In genomic region chr1:210597555-210598134, GRCh38 we compare ENCODE assay signal across 8 cellular contexts.
A peak's percentile ranks its signal among the peaks of the same experiment; 100 is the strongest.
DNase-seq lines count a peak whose midpoint lies in the region; ATAC-seq and TF ChIP-seq lines count a peak whose summit lies in the region.

No MANE protein-coding gene starts in this region.

- peak; percentile 88 for ATAC-seq in GM18511 (IDR thresholded peaks at IDR 0.05; ENCODE audit: unreplicated experiment)
- peak; percentile 82 for ATAC-seq in HG02885 (IDR thresholded peaks at IDR 0.05; ENCODE audit: poor library complexity, unreplicated experiment)
- ATAC-seq in SK-N-SH treated with all-trans-retinoic acid at 6 μM for 48 hours, result peak; percentile 98

- H3K27me3 Mint-ChIP-seq in CD4-positive, alpha-beta memory T cell, result no peaks in the 10 kb centered on the region

- no peaks in the 10 kb centered on the region for H3K9me3 ChIP-seq in CD4-positive, alpha-beta memory T cell (ENCODE audit: control insufficient read depth in 1 of 2, low read length in 2 of 2)

- POLR2A ChIA-PET in CD4-positive, alpha-beta memory T cell (lab: Charles Lee; ENCODE audit: partially characterized antibody), result no interaction called here

- peak; percentile 11 for DNase-seq in iPS DF 4.7 (ENCODE audit: extremely low read depth, low spot score)
- no peak for DNase-seq in activated CD4-positive, alpha-beta T cell treated with anti-CD3 and anti-CD28 coated beads, Interleukin-2, amount 50 U/mL, for 48 hours
- DNase-seq in G401 (ENCODE audit: low spot score), result no peak
- DNase-seq in CD4-positive, alpha-beta memory T cell, result no peak
- no peak for DNase-seq in NCI-H2227 treated with DMSO at 0.1 percent for 48 hours (lab: John Stamatoyannopoulos, UW)

- H3K36me3 Mint-ChIP-seq in CD4-positive, alpha-beta memory T cell, result peaks cover 5 to 30% of the 10 kb centered on the region in 2 donors

- H3K4me3 Mint-ChIP-seq in CD4-positive, alpha-beta memory T cell, result no peak overlapping the region

- no peak overlapping the region for H3K4me3 ChIP-seq in CD4-positive, alpha-beta memory T cell (ENCODE audit: low read length in 2 of 2)

- no peaks in the 10 kb centered on the region for H3K4me1 ChIP-seq in CD4-positive, alpha-beta memory T cell (ENCODE audit: insufficient read depth, low read length)

- no peak overlapping the region for H3K27ac ChIP-seq in CD4-positive, alpha-beta memory T cell (ENCODE audit: low read depth, low read length)

- CTCF ChIA-PET in CD4-positive, alpha-beta memory T cell (lab: Charles Lee; ENCODE audit: partially characterized antibody), result no interaction called here

- intact Hi-C loops in CD4-positive, alpha-beta memory T cell (cut with micrococcal nuclease), result no loop called here

- H3K9me3 Mint-ChIP-seq in CD4-positive, alpha-beta memory T cell, result peaks cover 0 to 9% (median 6%) of the 10 kb centered on the region in 8 donors

- H3K27ac Mint-ChIP-seq in CD4-positive, alpha-beta memory T cell, result no peak overlapping the region

- H3K36me3 ChIP-seq in CD4-positive, alpha-beta memory T cell (ENCODE audit: insufficient read depth, low read length), result no peaks in the 10 kb centered on the region

- H3K4me1 Mint-ChIP-seq in CD4-positive, alpha-beta memory T cell, result no peaks in the 10 kb centered on the region

- in situ Hi-C loops in G401 (cut with HindIII; ENCODE audit: low sequenced_read_pairs), result no loop called here

- H3K27me3 ChIP-seq in CD4-positive, alpha-beta memory T cell (ENCODE audit: insufficient read depth, low read length), result no peaks in the 10 kb centered on the region

TF ChIP-seq in SK-N-SH treated with all-trans-retinoic acid at 6 μM for 48 hours, 23 proteins besides CTCF, POLR2A, EP300 and RAD21:
- TF ChIP-seq TSHZ2 (CRISPR knock-in tag; IDR thresholded peaks at IDR 0.05) (no peak), GLIS3 (CRISPR knock-in tag; IDR thresholded peaks at IDR 0.05) (no peak), BACH2 (CRISPR knock-in tag; IDR thresholded peaks at IDR 0.05; ENCODE audit: borderline replicate concordance) (no peak), ZFP30 (CRISPR knock-in tag; IDR thresholded peaks at IDR 0.05) (no peak), CSDC2 (CRISPR knock-in tag; IDR thresholded peaks at IDR 0.05) (no peak), ZC3H10 (CRISPR knock-in tag; IDR thresholded peaks at IDR 0.05) (no peak), OSR1 (CRISPR knock-in tag; IDR thresholded peaks at IDR 0.05) (no peak), TOX (CRISPR knock-in tag; IDR thresholded peaks at IDR 0.05; ENCODE audit: borderline replicate concordance) (no peak), ZNF8 (CRISPR knock-in tag; IDR thresholded peaks at IDR 0.05) (no peak), TCF4 (CRISPR knock-in tag; IDR thresholded peaks at IDR 0.05; ENCODE audit: borderline replicate concordance) (no peak), ISL1 (CRISPR knock-in tag; IDR thresholded peaks at IDR 0.05) (no peak), ARNTL (CRISPR knock-in tag; IDR thresholded peaks at IDR 0.05; ENCODE audit: borderline replicate concordance, low read depth) (no peak), ZFP3 (CRISPR knock-in tag; IDR thresholded peaks at IDR 0.05) (no peak), SNAI2 (CRISPR knock-in tag; IDR thresholded peaks at IDR 0.05) (no peak), RARB (CRISPR knock-in tag; IDR thresholded peaks at IDR 0.05) (no peak), PATZ1 (CRISPR knock-in tag; IDR thresholded peaks at IDR 0.05; ENCODE audit: borderline replicate concordance) (no peak)
- TF ChIP-seq, protein P1, sequence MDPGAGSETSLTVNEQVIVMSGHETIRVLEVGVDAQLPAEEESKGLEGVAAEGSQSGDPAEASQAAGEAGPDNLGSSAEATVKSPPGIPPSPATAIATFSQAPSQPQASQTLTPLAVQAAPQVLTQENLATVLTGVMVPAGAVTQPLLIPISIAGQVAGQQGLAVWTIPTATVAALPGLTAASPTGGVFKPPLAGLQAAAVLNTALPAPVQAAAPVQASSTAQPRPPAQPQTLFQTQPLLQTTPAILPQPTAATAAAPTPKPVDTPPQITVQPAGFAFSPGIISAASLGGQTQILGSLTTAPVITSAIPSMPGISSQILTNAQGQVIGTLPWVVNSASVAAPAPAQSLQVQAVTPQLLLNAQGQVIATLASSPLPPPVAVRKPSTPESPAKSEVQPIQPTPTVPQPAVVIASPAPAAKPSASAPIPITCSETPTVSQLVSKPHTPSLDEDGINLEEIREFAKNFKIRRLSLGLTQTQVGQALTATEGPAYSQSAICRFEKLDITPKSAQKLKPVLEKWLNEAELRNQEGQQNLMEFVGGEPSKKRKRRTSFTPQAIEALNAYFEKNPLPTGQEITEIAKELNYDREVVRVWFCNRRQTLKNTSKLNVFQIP (CRISPR knock-in tag; IDR thresholded peaks at IDR 0.05; ENCODE audit: borderline replicate concordance, low read depth), result no peak
- TF ChIP-seq, protein P2, sequence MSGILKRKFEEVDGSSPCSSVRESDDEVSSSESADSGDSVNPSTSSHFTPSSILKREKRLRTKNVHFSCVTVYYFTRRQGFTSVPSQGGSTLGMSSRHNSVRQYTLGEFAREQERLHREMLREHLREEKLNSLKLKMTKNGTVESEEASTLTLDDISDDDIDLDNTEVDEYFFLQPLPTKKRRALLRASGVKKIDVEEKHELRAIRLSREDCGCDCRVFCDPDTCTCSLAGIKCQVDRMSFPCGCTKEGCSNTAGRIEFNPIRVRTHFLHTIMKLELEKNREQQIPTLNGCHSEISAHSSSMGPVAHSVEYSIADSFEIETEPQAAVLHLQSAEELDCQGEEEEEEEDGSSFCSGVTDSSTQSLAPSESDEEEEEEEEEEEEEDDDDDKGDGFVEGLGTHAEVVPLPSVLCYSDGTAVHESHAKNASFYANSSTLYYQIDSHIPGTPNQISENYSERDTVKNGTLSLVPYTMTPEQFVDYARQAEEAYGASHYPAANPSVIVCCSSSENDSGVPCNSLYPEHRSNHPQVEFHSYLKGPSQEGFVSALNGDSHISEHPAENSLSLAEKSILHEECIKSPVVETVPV (CRISPR knock-in tag; IDR thresholded peaks at IDR 0.05), result no peak
TF ChIP-seq in SK-N-SH treated with all-trans-retinoic acid at 6 μM for 48 hours: peak in this region for 0.
